11 cellular contexts compared by ENCODE assay signal in genomic region chr17:29586676-29587469, GRCh38.
DNase-seq lines count a peak whose midpoint lies in the region; ATAC-seq lines count a peak whose summit lies in the region.
"Had no signal": no experiment of that assay in that cellular context is flagged by ENCODE, and none has a peak within 500 bp of the region (broad histone marks: within the 10 kb centered on the region; RNA-seq: fewer than 3 reads in every experiment).

No MANE protein-coding gene starts in this region.

- no peaks in the 10 kb centered on the region for H3K27me3 Mint-ChIP-seq in stimulated activated naive CD8-positive, alpha-beta T cell treated with anti-CD3 and anti-CD28 coated beads, Interleukin-15, Interleukin-2, amounts not matched to agents 100 ng/mL and 50 ng/mL, for 24 hours
- no peaks in the 10 kb centered on the region for H3K27me3 Mint-ChIP-seq in memory B cell

- H3K36me3 ChIP-seq in adipocyte (ENCODE audit: control insufficient read depth, insufficient read depth, low read length, severe bottlenecking), result peaks cover 12% of the 10 kb centered on the region

- no peaks in the 10 kb centered on the region for H3K9me3 ChIP-seq in adipocyte (ENCODE audit: control insufficient read depth, low read length)
- H3K9me3 ChIP-seq: body of pancreas had no signal

- H3K4me3 ChIP-seq in adipocyte (ENCODE audit: low read length), result no peak overlapping the region
- H3K4me3 ChIP-seq: body of pancreas had no signal

- peak overlapping the region; percentile 94 for H3K4me3 Mint-ChIP-seq in stimulated activated naive CD8-positive, alpha-beta T cell treated with anti-CD3 and anti-CD28 coated beads, Interleukin-15, Interleukin-2, amounts not matched to agents 100 ng/mL and 50 ng/mL, for 24 hours
- peak overlapping the region; percentile 2 for H3K4me3 Mint-ChIP-seq in memory B cell

- no peaks in the 10 kb centered on the region for H3K27me3 ChIP-seq in adipocyte (replicated peaks; ENCODE audit: control insufficient read depth, insufficient read depth, low read length)
- H3K27me3 ChIP-seq: body of pancreas had no signal

- peak overlapping the region; percentile 92 for H3K27ac Mint-ChIP-seq in stimulated activated naive CD8-positive, alpha-beta T cell treated with anti-CD3 and anti-CD28 coated beads, Interleukin-15, Interleukin-2, amounts not matched to agents 100 ng/mL and 50 ng/mL, for 24 hours
- H3K27ac Mint-ChIP-seq in memory B cell, result no peak overlapping the region

- peaks cover 21% of the 10 kb centered on the region for H3K36me3 Mint-ChIP-seq in stimulated activated naive CD8-positive, alpha-beta T cell treated with anti-CD3 and anti-CD28 coated beads, Interleukin-15, Interleukin-2, amounts not matched to agents 100 ng/mL and 50 ng/mL, for 24 hours (ENCODE audit: low read depth)
- peaks cover 4% of the 10 kb centered on the region for H3K36me3 Mint-ChIP-seq in memory B cell

- peak overlapping the region; percentile 91 for H3K9ac ChIP-seq in adipocyte (ENCODE audit: low read length)

- H3K9me3 Mint-ChIP-seq in stimulated activated naive CD8-positive, alpha-beta T cell treated with anti-CD3 and anti-CD28 coated beads, Interleukin-15, Interleukin-2, amounts not matched to agents 100 ng/mL and 50 ng/mL, for 24 hours, result no peaks in the 10 kb centered on the region
- H3K9me3 Mint-ChIP-seq in memory B cell, result no peaks in the 10 kb centered on the region

- H3K4me1 Mint-ChIP-seq in stimulated activated naive CD8-positive, alpha-beta T cell treated with anti-CD3 and anti-CD28 coated beads, Interleukin-15, Interleukin-2, amounts not matched to agents 100 ng/mL and 50 ng/mL, for 24 hours (ENCODE audit: low read depth), result peaks cover 69% of the 10 kb centered on the region
- H3K4me1 Mint-ChIP-seq in memory B cell, result peaks cover 52% of the 10 kb centered on the region

- ATAC-seq in stimulated activated naive CD8-positive, alpha-beta T cell treated with anti-CD3 and anti-CD28 coated beads, Interleukin-15, Interleukin-2, amounts not matched to agents 100 U/mL and 50 U/mL, for 24 hours, result no peak
- no peak for ATAC-seq in memory B cell (ENCODE audit: low read depth)
- ATAC-seq in GM18858 (IDR thresholded peaks at IDR 0.05; ENCODE audit: unreplicated experiment), result no peak
- ATAC-seq: body of pancreas had no signal

- H3K4me1 ChIP-seq in adipocyte (ENCODE audit: control insufficient read depth, insufficient read depth, low read length), result peaks cover 40% of the 10 kb centered on the region

- no peak for DNase-seq in stimulated activated naive CD8-positive, alpha-beta T cell treated with anti-CD3 and anti-CD28 coated beads, Interleukin-15, Interleukin-2, amounts not matched to agents 100 U/mL and 50 U/mL, for 24 hours
- no peak for DNase-seq in adipocyte (ENCODE audit: low read depth)
- DNase-seq in memory B cell (ENCODE audit: low spot score in 2 of 2), result no peak
- no peak for DNase-seq in GOT3 (lab: John Stamatoyannopoulos, UW)
- DNase-seq in DMS153 (lab: John Stamatoyannopoulos, UW), result no peak
- no peak for DNase-seq in D341Med (ENCODE audit: low spot score)
- DNase-seq: retina; stimulated activated naive CD4-positive, alpha-beta T cell had no signal
